12 cellular contexts compared by ENCODE assay signal in the genomic region with DNA sequence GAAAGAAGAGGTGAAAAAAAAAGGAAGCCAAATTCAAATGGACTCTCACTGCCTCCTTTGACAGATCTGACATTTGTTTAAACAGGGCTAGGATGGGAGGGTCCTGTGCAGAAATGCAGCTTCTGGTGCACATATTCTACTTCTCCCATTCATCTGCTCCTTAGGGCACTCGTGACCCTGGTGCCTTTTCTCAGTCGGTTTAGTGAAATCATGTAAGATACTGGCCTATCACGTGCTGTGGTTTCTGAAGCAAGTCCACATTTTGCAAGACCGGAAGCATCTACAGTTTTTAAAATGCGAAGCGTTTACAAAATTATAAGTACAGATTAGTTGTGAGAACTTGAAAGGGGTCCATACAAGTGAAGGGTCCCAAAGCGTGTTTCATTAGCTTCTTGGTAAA.
DNase-seq lines count a peak whose midpoint lies in the region; ATAC-seq and TF ChIP-seq lines count a peak whose summit lies in the region.
"Had no signal": no experiment of that assay in that cellular context is flagged by ENCODE, and none has a peak within 500 bp of the region (broad histone marks: within the 10 kb centered on the region; RNA-seq: fewer than 3 reads in every experiment).

No MANE protein-coding gene starts in this region.

- TF ChIP-seq POLR2A in heart left ventricle (IDR thresholded peaks at IDR 0.05), result no peak

- H3K4me3 ChIP-seq in heart left ventricle, result peak overlapping the region in 1 of 12 donors; percentile 20
- no peak overlapping the region for H3K4me3 ChIP-seq in neuron (ENCODE audit: low read length)
- no peak overlapping the region for H3K4me3 ChIP-seq in endodermal cell (ENCODE audit: low read length)
- H3K4me3 ChIP-seq: thyroid gland had no signal

- H3K4me1 Mint-ChIP-seq in endodermal cell, result peaks cover 47% of the 10 kb centered on the region

- WGBS in heart left ventricle, 4 donors, result 84 to 93% (median 89%) methylated on average over 7 of the region's 7 CpGs
- 86 to 94% methylated on average over 7 of the region's 7 CpGs for WGBS in endodermal cell (ENCODE audit: insufficient coverage in 1 of 2, insufficient read length in 1 of 2), 2 experiments

- H3K4me1 ChIP-seq in heart left ventricle (peaks cover 0 to 52% (median 10%) of the 10 kb centered on the region in 12 donors), neuron (ENCODE audit: insufficient read depth, low read length) (peaks cover 26% of the 10 kb centered on the region), endodermal cell (ENCODE audit: control insufficient read depth, insufficient read depth, low read length) (no peaks in the 10 kb centered on the region)
- H3K4me1 ChIP-seq: parathyroid adenoma had no signal

- H3K9ac ChIP-seq in endodermal cell (ENCODE audit: extremely low read depth, low read length, poor library complexity, severe bottlenecking), result no peak overlapping the region
- H3K9ac ChIP-seq: parathyroid adenoma had no signal

- TF ChIP-seq CTCF in heart left ventricle (IDR thresholded peaks at IDR 0.05), result no peak
- no peak for TF ChIP-seq CTCF in endodermal cell (conservative IDR thresholded peaks at IDR 0.05)

- H3K27ac Mint-ChIP-seq in endodermal cell, result no peak overlapping the region
- H3K27ac Mint-ChIP-seq in activated naive CD4-positive, alpha-beta T cell treated with anti-CD3 and anti-CD28 coated beads, Interleukin-2, amount 50 U/mL, for 72 hours, result no peak overlapping the region

- H3K4me3 Mint-ChIP-seq in endodermal cell, result no peak overlapping the region
- H3K4me3 Mint-ChIP-seq: activated T-cell treated with anti-CD3 and anti-CD28 coated beads, Interleukin-2, amount 50 U/mL, for 4 hours had no signal

- H2AFZ ChIP-seq in neuron (ENCODE audit: low read depth, low read length), result peak overlapping the region; percentile 11

- H3K9me3 Mint-ChIP-seq in endodermal cell, result no peaks in the 10 kb centered on the region
- no peaks in the 10 kb centered on the region for H3K9me3 Mint-ChIP-seq in activated naive CD4-positive, alpha-beta T cell treated with anti-CD3 and anti-CD28 coated beads, Interleukin-2, amount 50 U/mL, for 72 hours
- H3K9me3 Mint-ChIP-seq: activated T-cell treated with anti-CD3 and anti-CD28 coated beads, Interleukin-2, amount 50 U/mL, for 4 hours had no signal

- intact Hi-C loops in heart left ventricle (cut with DNase I), result no loop called here

- peak; percentile 43 to 76 (median 71) for ATAC-seq in heart left ventricle
- ATAC-seq in HG02938 (IDR thresholded peaks at IDR 0.05; ENCODE audit: unreplicated experiment), result no peak
- ATAC-seq in activated naive CD4-positive, alpha-beta T cell treated with anti-CD3 and anti-CD28 coated beads, Interleukin-2, amount 50 U/mL, for 72 hours, result no peak
- ATAC-seq: activated T-cell treated with anti-CD3 and anti-CD28 coated beads, Interleukin-2, amount 50 U/mL, for 4 hours had no signal

- H3K27me3 Mint-ChIP-seq in endodermal cell (ENCODE audit: insufficient read depth), result no peaks in the 10 kb centered on the region

- H3K27me3 ChIP-seq in heart left ventricle (no peaks in the 10 kb centered on the region), neuron (ENCODE audit: insufficient read depth, low read length) (peaks cover 3% of the 10 kb centered on the region), endodermal cell (ENCODE audit: control insufficient read depth, insufficient read depth, low read length, poor library complexity, severe bottlenecking) (no peaks in the 10 kb centered on the region)
- H3K27me3 ChIP-seq: thyroid gland had no signal

- no peaks in the 10 kb centered on the region for H3K9me3 ChIP-seq in heart left ventricle
- no peaks in the 10 kb centered on the region for H3K9me3 ChIP-seq in neuron (ENCODE audit: low read length)
- no peaks in the 10 kb centered on the region for H3K9me3 ChIP-seq in endodermal cell (ENCODE audit: control insufficient read depth, low read length)
- H3K9me3 ChIP-seq: thyroid gland had no signal

- H3K27ac ChIP-seq in heart left ventricle (peak overlapping the region in 11 of 12 donors; percentile 24 to 86 (median 48)), endodermal cell (ENCODE audit: low read depth, low read length) (no peak overlapping the region)
- H3K27ac ChIP-seq: parathyroid adenoma, thyroid gland had no signal

- no peaks in the 10 kb centered on the region for H3K36me3 Mint-ChIP-seq in endodermal cell (ENCODE audit: low read depth)
- H3K36me3 Mint-ChIP-seq in activated naive CD4-positive, alpha-beta T cell treated with anti-CD3 and anti-CD28 coated beads, Interleukin-2, amount 50 U/mL, for 72 hours, result no peaks in the 10 kb centered on the region

- DNase-seq in CD1c-positive myeloid dendritic cell (ENCODE audit: extremely low spot score), result peak; percentile 90
- DNase-seq in SIG-M5 treated with dmso at 0.1 percent for 504 hours (lab: John Stamatoyannopoulos, UW; ENCODE audit: unreplicated experiment), result peak; percentile 98
- peak in 4 of 5 donors; percentile 21 to 43 (median 38) for DNase-seq in heart left ventricle
- DNase-seq in T1000 (lab: John Stamatoyannopoulos, UW), result no peak
- DNase-seq in endodermal cell, result no peak
- DNase-seq in activated naive CD4-positive, alpha-beta T cell treated with anti-CD3 and anti-CD28 coated beads, Interleukin-2, amount 50 U/mL, for 72 hours (ENCODE audit: low spot score in 2 of 2), result no peak
- DNase-seq: activated T-cell treated with anti-CD3 and anti-CD28 coated beads, Interleukin-2, amount 50 U/mL, for 4 hours; erythroblast had no signal

- no peaks in the 10 kb centered on the region for H3K36me3 ChIP-seq in heart left ventricle
- H3K36me3 ChIP-seq in neuron (ENCODE audit: insufficient read depth, low read length), result no peaks in the 10 kb centered on the region
- no peaks in the 10 kb centered on the region for H3K36me3 ChIP-seq in endodermal cell (ENCODE audit: control insufficient read depth, insufficient read depth, low read length)
- H3K36me3 ChIP-seq: thyroid gland had no signal

Comparison
In these comparisons a context has a peak if more than half of its experiments do, and no peak if none do; other contexts are left out.
1. DNase-seq: peak in CD1c-positive myeloid dendritic cell (single experiment), SIG-M5 treated with dmso at 0.1 percent for 504 hours (single experiment) and heart left ventricle (4 of 5); none in T1000 (single experiment), endodermal cell (single experiment) and activated naive CD4-positive, alpha-beta T cell treated with anti-CD3 and anti-CD28 coated beads, Interleukin-2, amount 50 U/mL, for 72 hours (0 of 2).
2. ATAC-seq: peak in heart left ventricle (4 of 4); none in HG02938 (single experiment) and activated naive CD4-positive, alpha-beta T cell treated with anti-CD3 and anti-CD28 coated beads, Interleukin-2, amount 50 U/mL, for 72 hours (0 of 2).